ENCODE assay signal across 10 cellular contexts in genomic region chrX:39729834-39730670, GRCh38.
DNase-seq lines count a peak whose midpoint lies in the region; ATAC-seq and TF ChIP-seq lines count a peak whose summit lies in the region.
"Had no signal": no experiment of that assay in that cellular context is flagged by ENCODE, and none has a peak within 500 bp of the region (broad histone marks: within the 10 kb centered on the region; RNA-seq: fewer than 3 reads in every experiment).

No MANE protein-coding gene starts in this region.

- no peak overlapping the region for H3K27ac Mint-ChIP-seq in activated T-helper 17 cell treated with anti-CD3 and anti-CD28 coated beads, Interleukin-2, amount 50 U/mL, for 72 hours

- no peaks in the 10 kb centered on the region for H3K36me3 ChIP-seq in right lobe of liver

- no peaks in the 10 kb centered on the region for H3K36me3 Mint-ChIP-seq in activated T-helper 17 cell treated with anti-CD3 and anti-CD28 coated beads, Interleukin-2, amount 50 U/mL, for 72 hours (ENCODE audit: low read depth)
- H3K36me3 Mint-ChIP-seq: CD14-positive monocyte had no signal

- no peak for ATAC-seq in activated T-helper 17 cell treated with anti-CD3 and anti-CD28 coated beads, Interleukin-2, amount 50 U/mL, for 72 hours (replicated peaks)
- no peak for ATAC-seq in right lobe of liver

- WGBS in right lobe of liver (ENCODE audit: insufficient coverage, low coverage, low lambda C conversion rate, missing lambda C conversion rate): 20% methylated on average over 2 of the region's 22 CpGs

- peak overlapping the region; percentile 50 for H3K4me3 Mint-ChIP-seq in activated T-helper 17 cell treated with anti-CD3 and anti-CD28 coated beads, Interleukin-2, amount 50 U/mL, for 72 hours

- H3K27me3 ChIP-seq in right lobe of liver: peaks cover 0 to 14% of the 10 kb centered on the region in 2 donors

- H3K27me3 Mint-ChIP-seq in activated T-helper 17 cell treated with anti-CD3 and anti-CD28 coated beads, Interleukin-2, amount 50 U/mL, for 72 hours: no peaks in the 10 kb centered on the region
- H3K27me3 Mint-ChIP-seq: stimulated activated naive CD8-positive, alpha-beta T cell treated with anti-CD3 and anti-CD28 coated beads, Interleukin-15, amount 100 ng/mL, for 72 hours had no signal

- no peak overlapping the region for H3K27ac ChIP-seq in right lobe of liver

- intact Hi-C loops in right lobe of liver (cut with DNase I): no loop called here

- TF ChIP-seq CTCF in right lobe of liver (IDR thresholded peaks at IDR 0.05): no peak

- peaks cover 4% of the 10 kb centered on the region for H3K4me1 Mint-ChIP-seq in activated T-helper 17 cell treated with anti-CD3 and anti-CD28 coated beads, Interleukin-2, amount 50 U/mL, for 72 hours

- peaks cover 0 to 10% (median 4%) of the 10 kb centered on the region in 4 donors for H3K4me1 ChIP-seq in right lobe of liver

- H3K9me3 Mint-ChIP-seq in activated T-helper 17 cell treated with anti-CD3 and anti-CD28 coated beads, Interleukin-2, amount 50 U/mL, for 72 hours: no peaks in the 10 kb centered on the region
- H3K9me3 Mint-ChIP-seq: stimulated activated naive CD8-positive, alpha-beta T cell treated with anti-CD3 and anti-CD28 coated beads, Interleukin-15, amount 100 ng/mL, for 72 hours had no signal

- DNase-seq in Ammon's horn (ENCODE audit: low spot score): peak; percentile 16
- peak; percentile 69 for DNase-seq in LHCN-M2 (ENCODE audit: low read depth)
- peak; percentile 41 for DNase-seq in left kidney (ENCODE audit: low read depth, low spot score)
- no peak for DNase-seq in NOMO-1 treated with dmso at 0.1 percent for 144 hours (lab: John Stamatoyannopoulos, UW; ENCODE audit: unreplicated experiment)
- DNase-seq in right lobe of liver: no peak
- DNase-seq in activated T-cell treated with anti-CD3 and anti-CD28 coated beads, Interleukin-2, amount 50 U/mL, for 48 hours: no peak
- no peak for DNase-seq in stimulated activated CD4-positive, alpha-beta T cell treated with anti-CD3 and anti-CD28 coated beads, Interleukin-2, amount 100 ng/mL, for 24 hours

- no peaks in the 10 kb centered on the region for H3K9me3 ChIP-seq in right lobe of liver

- TF ChIP-seq POLR2A in right lobe of liver (IDR thresholded peaks at IDR 0.05): no peak

- no peak overlapping the region for H3K4me3 ChIP-seq in right lobe of liver

Comparison
In these comparisons a context has a peak if more than half of its experiments do, and no peak if none do; other contexts are left out.
1. DNase-seq: peak in Ammon's horn (single experiment), LHCN-M2 (single experiment) and left kidney (single experiment); none in NOMO-1 treated with dmso at 0.1 percent for 144 hours (single experiment), right lobe of liver (0 of 3), activated T-cell treated with anti-CD3 and anti-CD28 coated beads, Interleukin-2, amount 50 U/mL, for 48 hours (0 of 2) and stimulated activated CD4-positive, alpha-beta T cell treated with anti-CD3 and anti-CD28 coated beads, Interleukin-2, amount 100 ng/mL, for 24 hours (0 of 2).